In the genomic region with DNA sequence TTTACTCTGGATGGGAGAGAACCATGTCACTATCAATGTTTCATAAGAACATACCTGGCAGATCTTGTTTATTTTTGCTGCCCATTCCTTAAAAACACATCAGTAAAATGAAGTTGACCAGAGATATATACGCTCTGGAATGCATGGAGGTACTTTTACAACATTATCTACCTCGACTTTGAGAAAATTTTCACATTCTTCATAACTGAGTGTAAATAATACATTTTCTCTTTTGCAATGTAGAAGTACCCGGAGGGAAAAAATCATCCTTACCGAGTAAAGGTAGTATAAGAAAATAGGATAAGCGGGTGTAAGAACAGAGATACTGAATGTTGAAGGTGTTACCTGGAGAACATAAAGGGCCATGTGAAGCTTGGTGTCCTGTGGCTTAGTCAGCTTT, we compare ENCODE assay signal across 23 cellular contexts.
"Had no signal": no experiment of that assay in that cellular context is flagged by ENCODE, and none has a peak within 500 bp of the region (broad histone marks: within the 10 kb centered on the region; RNA-seq: fewer than 3 reads in every experiment).

No MANE protein-coding gene starts in this region.

- H3K4me1 ChIP-seq: colonic mucosa, esophagus squamous epithelium, foreskin keratinocyte had no signal

- H3K27ac ChIP-seq: colonic mucosa, coronary artery, dorsolateral prefrontal cortex, epithelial cell of prostate, esophagus muscularis mucosa, esophagus squamous epithelium, foreskin keratinocyte, gastrocnemius medialis, gastroesophageal sphincter, heart left ventricle, heart right ventricle had no signal

- H3K27me3 ChIP-seq: colonic mucosa, dorsolateral prefrontal cortex, esophagus muscularis mucosa, esophagus squamous epithelium, foreskin keratinocyte, gastrocnemius medialis, gastroesophageal sphincter, heart left ventricle, heart right ventricle had no signal

- DNase-seq: colonic mucosa; cortex of kidney; dermis blood vessel endothelial cell; dorsolateral prefrontal cortex; effector CD4-positive, alpha-beta T cell; effector CD8-positive, alpha-beta T cell; effector memory CD4-positive, alpha-beta T cell; effector memory CD8-positive, alpha-beta T cell; endodermal cell; erythroblast; esophagus squamous epithelium; foreskin fibroblast; foreskin keratinocyte; foreskin melanocyte; gastrocnemius medialis; glutamatergic neuron; head of caudate nucleus; heart left ventricle; heart right ventricle had no signal

- H3K4me3 ChIP-seq: colonic mucosa, coronary artery, dorsolateral prefrontal cortex, esophagus muscularis mucosa, esophagus squamous epithelium, gastrocnemius medialis, gastroesophageal sphincter, heart left ventricle, heart right ventricle had no signal

- H3K9me3 ChIP-seq: colonic mucosa, esophagus muscularis mucosa, esophagus squamous epithelium, gastrocnemius medialis, gastroesophageal sphincter, heart left ventricle, heart right ventricle had no signal

- H3K36me3 ChIP-seq: colonic mucosa had no signal
